In genomic region chr12:11730299-11731041, GRCh38 we compare ENCODE assay signal across 8 cellular contexts.
DNase-seq lines count a peak whose midpoint lies in the region; ATAC-seq, FAIRE-seq and TF ChIP-seq lines count a peak whose summit lies in the region.

No MANE protein-coding gene starts in this region.

- no peaks in the 10 kb centered on the region for H3K9me3 ChIP-seq in gastroesophageal sphincter

- no peak for TF ChIP-seq EP300 in gastroesophageal sphincter (IDR thresholded peaks at IDR 0.05)

- DNase-seq in CD1c-positive myeloid dendritic cell (ENCODE audit: extremely low spot score) (peak; percentile 51), NCI-H2196 (lab: John Stamatoyannopoulos, UW; ENCODE audit: unreplicated experiment) (peak; percentile 73), pons (ENCODE audit: low spot score) (no peak), HTR-8/SVneo (ENCODE audit: insufficient read length, low spot score) (no peak)
- DNase-seq in activated CD8-positive, alpha-beta memory T cell treated with anti-CD3 and anti-CD28 coated beads for 24 hours = no peak
- DNase-seq in activated CD4-positive, alpha-beta T cell treated with anti-CD3 and anti-CD28 coated beads, Interleukin-2, amount 50 U/mL, for 4 hours = no peak

- no peak for TF ChIP-seq POLR2A in gastroesophageal sphincter (IDR thresholded peaks at IDR 0.05)

- peak overlapping the region in 3 of 4 donors; percentile 46 to 72 (median 61) for H3K27ac ChIP-seq in gastroesophageal sphincter

- peaks cover 0 to 66% (median 6%) of the 10 kb centered on the region in 3 donors for H3K4me1 ChIP-seq in gastroesophageal sphincter

- no peak for TF ChIP-seq CTCF in gastroesophageal sphincter (IDR thresholded peaks at IDR 0.05)

- WGBS in gastroesophageal sphincter (ENCODE audit: low coverage in 1 of 2), 2 donors = 87 to 95% methylated on average over 3 of the region's 8 CpGs

- ATAC-seq in GM21381 (IDR thresholded peaks at IDR 0.05; ENCODE audit: unreplicated experiment) (peak; percentile 32), gastroesophageal sphincter (no peak)

- H3K4me3 ChIP-seq in gastroesophageal sphincter = no peak overlapping the region

- H3K27me3 ChIP-seq in gastroesophageal sphincter = no peaks in the 10 kb centered on the region

- no peaks in the 10 kb centered on the region for H3K36me3 ChIP-seq in gastroesophageal sphincter

- no peak for FAIRE-seq in HTR-8/SVneo (lab: Jason Lieb, UNC)

Comparison
In these comparisons a context has a peak if more than half of its experiments do, and no peak if none do; other contexts are left out.
1. DNase-seq: peak in CD1c-positive myeloid dendritic cell (single experiment) and NCI-H2196 (single experiment); none in activated CD8-positive, alpha-beta memory T cell treated with anti-CD3 and anti-CD28 coated beads for 24 hours (single experiment), pons (single experiment), HTR-8/SVneo (single experiment) and activated CD4-positive, alpha-beta T cell treated with anti-CD3 and anti-CD28 coated beads, Interleukin-2, amount 50 U/mL, for 4 hours (0 of 2).